11 cellular contexts compared by ENCODE assay signal in genomic region chr5:127963233-127963632, GRCh38.
"Had no signal": no experiment of that assay in that cellular context is flagged by ENCODE, and none has a peak within 500 bp of the region (broad histone marks: within the 10 kb centered on the region; RNA-seq: fewer than 3 reads in every experiment).

No MANE protein-coding gene starts in this region.

- H3K4me1 ChIP-seq: HAP-1 had no signal

- H3K4me2 ChIP-seq: GM23338 had no signal

- H3K9me3 ChIP-seq: HAP-1 had no signal

- FAIRE-seq: H1, H54 had no signal

- H3K4me3 ChIP-seq: GM23248, GM23338, HAP-1 had no signal

- H3K27ac ChIP-seq: GM23248 had no signal

- ATAC-seq: GM23338, HCT116 had no signal

- H2AFZ ChIP-seq: GM23248, GM23338 had no signal

- DNase-seq: GM23248, GOT3, H7, H9, HCEC 1CT, HFFc6 had no signal

- H3K9ac ChIP-seq: GM23248 had no signal

- H3K36me3 ChIP-seq: HAP-1 had no signal
